In genomic region chr16:86396918-86397317, GRCh38 we compare ENCODE assay signal across 10 cellular contexts.
DNase-seq lines count a peak whose midpoint lies in the region; ATAC-seq and TF ChIP-seq lines count a peak whose summit lies in the region.
"Had no signal": no experiment of that assay in that cellular context is flagged by ENCODE, and none has a peak within 500 bp of the region (broad histone marks: within the 10 kb centered on the region; RNA-seq: fewer than 3 reads in every experiment).

No MANE protein-coding gene starts in this region.

- H3K9me3 ChIP-seq in lower lobe of right lung: no peaks in the 10 kb centered on the region
- H3K9me3 ChIP-seq in uterus: no peaks in the 10 kb centered on the region
- H3K9me3 ChIP-seq in CD4-positive, alpha-beta T cell (ENCODE audit: control insufficient read depth, low read length): no peaks in the 10 kb centered on the region
- H3K9me3 ChIP-seq: neutrophil had no signal

- intact Hi-C loops in lower lobe of right lung (cut with DNase I) (no loop called here), uterus (cut with DNase I; ENCODE audit: low total_unique reads) (no loop called here)
- intact Hi-C loops in CD4-positive, alpha-beta T cell (cut with DNase I, micrococcal nuclease): no loop called here

- H3K27me3 ChIP-seq in lower lobe of right lung (ENCODE audit: low read depth): no peaks in the 10 kb centered on the region
- no peaks in the 10 kb centered on the region for H3K27me3 ChIP-seq in uterus
- no peaks in the 10 kb centered on the region for H3K27me3 ChIP-seq in CD4-positive, alpha-beta T cell (ENCODE audit: control insufficient read depth, insufficient read depth, low read length)

- POLR2A ChIA-PET in CD4-positive, alpha-beta T cell (lab: Charles Lee): no interaction called here

- in situ Hi-C loops in astrocyte of the spinal cord (cut with HindIII; ENCODE audit: low sequenced_read_pairs): no loop called here

- no peak overlapping the region for H3K4me3 Mint-ChIP-seq in CD4-positive, alpha-beta T cell

- no peak for TF ChIP-seq POLR2A in uterus (IDR thresholded peaks at IDR 0.05)

- H3K27ac ChIP-seq in lower lobe of right lung (peak overlapping the region; percentile 18), uterus (peak overlapping the region; percentile 70 to 73)
- H3K27ac ChIP-seq in CD4-positive, alpha-beta T cell (ENCODE audit: low read depth, low read length): no peak overlapping the region
- H3K27ac ChIP-seq: neutrophil had no signal

- H3K36me3 Mint-ChIP-seq in CD4-positive, alpha-beta T cell (ENCODE audit: low read depth): no peaks in the 10 kb centered on the region

- no peaks in the 10 kb centered on the region for H3K4me1 Mint-ChIP-seq in CD4-positive, alpha-beta T cell (ENCODE audit: low read depth)

- ATAC-seq in lower lobe of right lung: peak; percentile 27 to 39
- no peak for ATAC-seq in CD4-positive, alpha-beta T cell (ENCODE audit: poor library complexity)

- no peak overlapping the region for H3K27ac Mint-ChIP-seq in CD4-positive, alpha-beta T cell

- CTCF ChIA-PET in CD4-positive, alpha-beta T cell (lab: Charles Lee): no interaction called here

- no peak for TF ChIP-seq CTCF in astrocyte of the spinal cord (IDR thresholded peaks at IDR 0.05; ENCODE audit: low read depth, low read length)
- TF ChIP-seq CTCF in lower lobe of right lung (IDR thresholded peaks at IDR 0.05): no peak
- no peak for TF ChIP-seq CTCF in uterus (IDR thresholded peaks at IDR 0.05)
- TF ChIP-seq CTCF in CD4-positive, alpha-beta T cell (IDR thresholded peaks at IDR 0.05): no peak

- H3K36me3 ChIP-seq in lower lobe of right lung (no peaks in the 10 kb centered on the region), uterus (no peaks in the 10 kb centered on the region)
- H3K36me3 ChIP-seq: neutrophil had no signal

- H3K4me1 ChIP-seq in lower lobe of right lung (no peaks in the 10 kb centered on the region), uterus (no peaks in the 10 kb centered on the region)

- H3K9me3 Mint-ChIP-seq in CD4-positive, alpha-beta T cell: peaks cover 2% of the 10 kb centered on the region

- DNase-seq in HT1080 (ENCODE audit: low read depth): peak; percentile 84
- DNase-seq in astrocyte of the spinal cord (ENCODE audit: low read depth, low spot score): peak; percentile 91
- DNase-seq in lower lobe of right lung: no peak
- peak; percentile 56 to 63 for DNase-seq in uterus
- DNase-seq in NCI-H2029 treated with DMSO at 0.1 percent for 48 hours (lab: John Stamatoyannopoulos, UW): no peak
- DNase-seq in DMS153 treated with DMSO at 0.1 percent for 48 hours (lab: John Stamatoyannopoulos, UW; ENCODE audit: unreplicated experiment): no peak
- DNase-seq in CD4-positive, alpha-beta T cell: no peak
- DNase-seq: activated CD4-positive, alpha-beta T cell treated with anti-CD3 and anti-CD28 coated beads, Interleukin-2, amount 50 U/mL, for 4 hours; NCI-H1417 had no signal

- no peak overlapping the region for H3K4me3 ChIP-seq in astrocyte of the spinal cord (ENCODE audit: low read depth, low read length)
- H3K4me3 ChIP-seq in lower lobe of right lung: no peak overlapping the region
- H3K4me3 ChIP-seq in uterus: no peak overlapping the region

- no peaks in the 10 kb centered on the region for H3K27me3 Mint-ChIP-seq in CD4-positive, alpha-beta T cell

Comparison
In these comparisons a context has a peak if more than half of its experiments do, and no peak if none do; other contexts are left out.
1. DNase-seq: peak in HT1080 (single experiment), astrocyte of the spinal cord (single experiment) and uterus (2 of 2); none in lower lobe of right lung (single experiment), NCI-H2029 treated with DMSO at 0.1 percent for 48 hours (single experiment), DMS153 treated with DMSO at 0.1 percent for 48 hours (single experiment) and CD4-positive, alpha-beta T cell (0 of 10).